In genomic region chr1:232986000-232986922, GRCh38 we compare ENCODE assay signal across 2 cellular contexts.
TF ChIP-seq lines count a peak whose summit lies in the region.

No MANE protein-coding gene starts in this region.

TF ChIP-seq in HEK293, 187 proteins besides CTCF, POLR2A, EP300 and RAD21:
- TF ChIP-seq GLI4 (tag by site-specific recombination; IDR thresholded peaks at IDR 0.05) (no peak), TCF7L2 (IDR thresholded peaks at IDR 0.05; ENCODE audit: borderline replicate concordance, low read depth, low read length) (no peak), ZNF362 (tag by site-specific recombination; IDR thresholded peaks at IDR 0.05) (no peak), ZNF423 (tag by site-specific recombination; IDR thresholded peaks at IDR 0.05) (0 out of 2 replicates have a peak, but pooled peaks have one; percentile 27)

TF ChIP-seq in H1, 55 proteins besides CTCF, POLR2A, EP300 and RAD21:
- TF ChIP-seq POLR2AphosphoS5 (IDR thresholded peaks at IDR 0.05; ENCODE audit: low read depth, low read length) (peak; percentile 16; the same call in 1 of the 2 replicates), SIX5 (IDR thresholded peaks at IDR 0.05; ENCODE audit: low read depth, low read length) (no peak)
TF ChIP-seq in H1: peak in this region for 1.
